ENCODE assay signal across 8 cellular contexts in the genomic region with DNA sequence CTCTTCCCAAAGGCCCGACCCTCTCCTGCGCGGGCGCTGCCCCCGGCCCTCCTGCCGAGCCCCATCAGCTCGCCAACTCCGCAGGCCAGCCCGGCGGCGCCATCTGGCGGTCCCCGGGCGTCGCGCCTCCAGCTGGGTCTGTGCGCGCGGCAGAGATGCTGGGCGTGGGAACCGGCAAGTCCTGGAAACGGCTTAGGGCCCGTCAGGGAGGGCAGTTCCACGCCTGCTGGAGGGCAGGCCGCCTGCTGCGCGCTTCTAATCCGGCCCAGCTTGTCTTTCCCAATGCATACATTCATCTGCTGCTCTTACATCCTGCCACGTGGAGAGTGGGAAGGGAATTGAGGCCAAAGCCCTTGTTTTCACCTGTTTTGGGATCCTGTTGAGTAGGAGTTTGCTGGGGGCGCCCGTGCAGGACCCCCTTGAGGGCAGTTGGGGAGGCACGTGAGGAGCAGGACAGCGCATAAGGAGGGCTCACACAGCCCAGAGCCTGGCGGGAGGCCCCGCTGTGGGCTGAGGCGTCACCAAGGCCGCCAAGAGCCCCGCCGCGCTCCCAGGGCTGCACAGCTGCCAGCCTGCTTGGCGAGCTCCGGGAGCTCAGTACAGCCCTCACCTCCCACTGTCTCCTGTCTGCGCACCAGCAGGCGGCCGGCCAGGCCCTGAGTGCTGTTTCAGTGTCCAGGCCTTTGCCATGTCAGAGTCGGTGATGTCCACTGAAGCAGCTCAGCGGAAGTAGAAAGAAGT.
DNase-seq lines count a peak whose midpoint lies in the region; ATAC-seq lines count a peak whose summit lies in the region.

No MANE protein-coding gene starts in this region.

- DNase-seq in Daoy (ENCODE audit: low read depth) = peak; percentile 79
- DNase-seq in activated CD4-positive, CD25-positive, alpha-beta regulatory T cell (lab: John Stamatoyannopoulos, UW) = peak; percentile 14 to 29 (median 17)
- peak in 56 of 61 donors; percentile 6 to 80 (median 56) for DNase-seq in caudate nucleus (lab: John Stamatoyannopoulos, UW)
- peak; percentile 25 for DNase-seq in kidney glomerular epithelial cell (lab: John Stamatoyannopoulos, UW)
- DNase-seq in stimulated activated CD4-positive, alpha-beta T cell treated with anti-CD3 and anti-CD28 coated beads, Interleukin-2, amount 100 ng/mL, for 4 hours (ENCODE audit: low read depth) = peak; percentile 27
- DNase-seq in NCI-H187 (lab: John Stamatoyannopoulos, UW) = no peak
- no peak for DNase-seq in cortex of kidney (lab: John Stamatoyannopoulos, UW)

- H3K27ac ChIP-seq in caudate nucleus (ENCODE audit: low read depth, low read length) = peak overlapping the region; percentile 67

- peak; percentile 55 for ATAC-seq in HG03175 (IDR thresholded peaks at IDR 0.05; ENCODE audit: unreplicated experiment)

Comparison
In these comparisons a context has a peak if more than half of its experiments do, and no peak if none do; other contexts are left out.
1. DNase-seq: peak in Daoy (single experiment), activated CD4-positive, CD25-positive, alpha-beta regulatory T cell (4 of 4), caudate nucleus (56 of 61), kidney glomerular epithelial cell (single experiment) and stimulated activated CD4-positive, alpha-beta T cell treated with anti-CD3 and anti-CD28 coated beads, Interleukin-2, amount 100 ng/mL, for 4 hours (single experiment); none in NCI-H187 (0 of 2) and cortex of kidney (single experiment).